In the genomic region with DNA sequence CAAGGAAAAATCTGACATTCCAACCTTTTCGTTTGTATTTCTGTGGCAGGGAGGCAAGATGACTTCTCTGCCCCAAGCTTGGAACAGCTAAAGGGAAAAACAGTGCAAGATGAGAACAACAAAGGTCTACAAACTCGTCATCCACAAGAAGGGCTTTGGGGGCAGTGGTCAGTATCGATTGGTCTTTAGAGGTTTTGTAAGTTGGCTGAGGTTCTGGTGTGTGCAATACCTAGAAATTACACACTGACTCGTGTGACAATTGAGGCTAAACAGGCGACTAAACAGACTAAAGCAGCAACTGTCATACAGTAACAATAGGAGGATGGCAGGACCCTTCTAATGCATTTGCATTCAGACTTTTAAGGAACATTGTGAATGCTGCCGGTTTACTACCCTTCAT, we compare ENCODE assay signal across 1 cellular context.
TF ChIP-seq lines count a peak whose summit lies in the region.

No MANE protein-coding gene starts in this region.

TF ChIP-seq in GM12878, 131 proteins besides CTCF, POLR2A, EP300 and RAD21 (continued from another document):
- peak; percentile 69 for TF ChIP-seq RUNX3 (IDR thresholded peaks at IDR 0.05; ENCODE audit: low read length)
